Comparison of ENCODE assay signal across 10 cellular contexts in genomic region chr3:58013973-58014649, GRCh38. TPM values are rescaled to one million over a fixed set of nuclear protein-coding genes. Genes with fewer than 3 reads are reported as not detected.
DNase-seq lines count a peak whose midpoint lies in the region; ATAC-seq and TF ChIP-seq lines count a peak whose summit lies in the region.
"Had no signal": no experiment of that assay in that cellular context is flagged by ENCODE, and none has a peak within 500 bp of the region (broad histone marks: within the 10 kb centered on the region; RNA-seq: fewer than 3 reads in every experiment).

No MANE protein-coding gene starts in this region.

- no peaks in the 10 kb centered on the region for H3K36me3 Mint-ChIP-seq in osteocyte (ENCODE audit: unreplicated experiment)

- no peaks in the 10 kb centered on the region for H3K27me3 ChIP-seq in Peyer's patch

- H3K4me3 ChIP-seq in Peyer's patch (peak overlapping the region in 1 of 4 donors; percentile 1), fibroblast of mammary gland (ENCODE audit: control insufficient read depth, low read depth, low read length) (no peak overlapping the region)
- H3K4me3 ChIP-seq: K562 had no signal

- H3K27ac Mint-ChIP-seq in osteocyte (ENCODE audit: unreplicated experiment): peak overlapping the region; percentile 94

- H3K27ac ChIP-seq in Peyer's patch: peak overlapping the region in 3 of 4 donors; percentile 13 to 68 (median 53)

- DNase-seq in AG09319 (ENCODE audit: extremely low read depth, low read depth): peak; percentile 91
- no peak for DNase-seq in Peyer's patch
- peak; percentile 94 for DNase-seq in fibroblast of mammary gland (ENCODE audit: low read depth)
- peak; percentile 95 for DNase-seq in osteocyte (ENCODE audit: extremely low spot score, unreplicated experiment)
- no peak for DNase-seq in foreskin melanocyte
- no peak for DNase-seq in stimulated activated CD4-positive, alpha-beta T cell treated with anti-CD3 and anti-CD28 coated beads, Interleukin-4, amount 100 ng/mL, for 24 hours
- DNase-seq: activated gamma-delta T cell had no signal

- H3K4me3 Mint-ChIP-seq in osteocyte (ENCODE audit: unreplicated experiment): no peak overlapping the region

- ATAC-seq in HG02588 (IDR thresholded peaks at IDR 0.05; ENCODE audit: unreplicated experiment): no peak
- no peak for ATAC-seq in GM18520 (IDR thresholded peaks at IDR 0.05; ENCODE audit: unreplicated experiment)
- ATAC-seq: K562 had no signal

- TF ChIP-seq POLR2A in Peyer's patch (IDR thresholded peaks at IDR 0.05): no peak

- H3K36me3 ChIP-seq in Peyer's patch: no peaks in the 10 kb centered on the region

- H3K4me1 ChIP-seq in Peyer's patch: peaks cover 0 to 92% (median 3%) of the 10 kb centered on the region in 4 donors

- no peaks in the 10 kb centered on the region for H3K27me3 Mint-ChIP-seq in osteocyte (ENCODE audit: unreplicated experiment)

- H3K4me1 Mint-ChIP-seq in osteocyte (ENCODE audit: unreplicated experiment): peaks cover 68% of the 10 kb centered on the region

- H3K9me3 Mint-ChIP-seq in osteocyte (ENCODE audit: unreplicated experiment): no peaks in the 10 kb centered on the region

- H3K9me3 ChIP-seq in Peyer's patch: no peaks in the 10 kb centered on the region

- no peak for TF ChIP-seq CTCF in AG09319 (IDR thresholded peaks at IDR 0.05; ENCODE audit: low read depth, low read length)
- TF ChIP-seq CTCF in Peyer's patch (IDR thresholded peaks at IDR 0.05): no peak
- no peak for TF ChIP-seq CTCF in fibroblast of mammary gland (conservative IDR thresholded peaks at IDR 0.05; ENCODE audit: control insufficient read depth, insufficient read depth, low read depth, low read length)
- TF ChIP-seq CTCF in osteocyte (IDR thresholded peaks at IDR 0.05): no peak

RNA-seq across cellular contexts. Expression of gene FLNB, which starts 5.9 kb away (rescaled TPM):
- total RNA-seq in Peyer's patch (100 to 1,000 TPM; 116 to 533 (median 439) TPM), osteocyte (72.9 and 77.9 TPM in 2 replicates)

Comparison
In these comparisons a context has a peak if more than half of its experiments do, and no peak if none do; other contexts are left out.
1. DNase-seq: peak in AG09319 (single experiment), fibroblast of mammary gland (single experiment) and osteocyte (single experiment); none in Peyer's patch (0 of 3), foreskin melanocyte (single experiment) and stimulated activated CD4-positive, alpha-beta T cell treated with anti-CD3 and anti-CD28 coated beads, Interleukin-4, amount 100 ng/mL, for 24 hours (single experiment).